ENCODE assay signal across 16 cellular contexts in the genomic region with DNA sequence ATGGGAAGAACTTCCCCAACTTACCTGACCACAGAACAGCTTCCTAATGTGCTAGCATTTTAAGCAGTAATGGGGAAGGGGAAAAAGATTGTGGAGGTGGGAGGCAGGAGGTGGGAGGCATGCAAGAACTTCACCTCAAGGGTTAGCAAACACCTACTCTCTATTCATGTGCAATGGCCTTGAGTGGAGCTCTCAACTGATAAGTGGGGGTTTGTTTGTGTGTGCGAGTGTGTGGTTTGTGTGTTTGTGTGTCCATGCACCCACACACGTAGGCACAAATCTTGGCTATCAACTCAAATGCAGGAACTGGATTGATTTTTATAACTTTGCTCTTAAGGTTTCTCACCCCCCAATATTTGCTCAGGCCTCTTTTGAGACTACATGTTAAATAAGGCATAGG.
"Had no signal": no experiment of that assay in that cellular context is flagged by ENCODE, and none has a peak within 500 bp of the region (broad histone marks: within the 10 kb centered on the region; RNA-seq: fewer than 3 reads in every experiment).

No MANE protein-coding gene starts in this region.

- H3K4me1 ChIP-seq: ascending aorta, breast epithelium, foreskin keratinocyte, parathyroid adenoma, thyroid gland had no signal

- H3K4me3 ChIP-seq: ascending aorta, breast epithelium, thyroid gland had no signal

- H3K79me2 ChIP-seq: parathyroid adenoma had no signal

- FAIRE-seq: urothelium cell line had no signal

- H3K9me3 ChIP-seq: thyroid gland had no signal

- H3K9ac ChIP-seq: parathyroid adenoma had no signal

- H3K27ac ChIP-seq: ascending aorta, breast epithelium, foreskin keratinocyte, neutrophil, parathyroid adenoma, thyroid gland, VCaP had no signal

- H3K27me3 ChIP-seq: ascending aorta, breast epithelium, neutrophil, thyroid gland had no signal

- H3K36me3 ChIP-seq: ascending aorta, breast epithelium, neutrophil, thyroid gland had no signal

- DNase-seq: activated CD4-positive, alpha-beta T cell treated with anti-CD3 and anti-CD28 coated beads, Interleukin-2, amount 50 U/mL, for 48 hours; activated naive CD4-positive, alpha-beta T cell treated with anti-CD3 and anti-CD28 coated beads for 36 hours; activated T-cell treated with anti-CD3 and anti-CD28 coated beads, Interleukin-2, amount 50 U/mL, for 1 hour; cerebellar nuclear complex; effector memory CD4-positive, alpha-beta T cell; foreskin keratinocyte; head of caudate nucleus; islet precursor cell; retina; thyroid gland had no signal

- H2AFZ ChIP-seq: parathyroid adenoma had no signal
